Comparison of ENCODE assay signal across 13 cellular contexts in genomic region chr2:135600915-135601314, GRCh38.
DNase-seq lines count a peak whose midpoint lies in the region; ATAC-seq and TF ChIP-seq lines count a peak whose summit lies in the region.
"Had no signal": no experiment of that assay in that cellular context is flagged by ENCODE, and none has a peak within 500 bp of the region (broad histone marks: within the 10 kb centered on the region; RNA-seq: fewer than 3 reads in every experiment).

No MANE protein-coding gene starts in this region.

- ATAC-seq in heart left ventricle (no peak), GM21360 (IDR thresholded peaks at IDR 0.05; ENCODE audit: unreplicated experiment) (no peak)

- H3K27me3 ChIP-seq in heart left ventricle (no peaks in the 10 kb centered on the region), right atrium auricular region (no peaks in the 10 kb centered on the region)
- H3K27me3 ChIP-seq: MG63 had no signal

- 81 to 97% (median 91%) methylated on average over 2 of the region's 2 CpGs for WGBS in heart left ventricle, 4 donors

- TF ChIP-seq CTCF in heart left ventricle (IDR thresholded peaks at IDR 0.05) (peak in 9 of 12 donors; percentile 10 to 47 (median 25)), right atrium auricular region (IDR thresholded peaks at IDR 0.05) (peak in 1 of 2 donors; percentile 37), RWPE1 (conservative IDR thresholded peaks at IDR 0.05; ENCODE audit: low read depth) (peak; percentile 22; the same call in 1 of the 2 replicates), fibroblast of mammary gland (conservative IDR thresholded peaks at IDR 0.05; ENCODE audit: control insufficient read depth, insufficient read depth, low read depth, low read length) (peak; percentile 3)

- H3K4me1 ChIP-seq in heart left ventricle (no peaks in the 10 kb centered on the region), right atrium auricular region (no peaks in the 10 kb centered on the region)

- H3K4me3 ChIP-seq in heart left ventricle (no peak overlapping the region), right atrium auricular region (no peak overlapping the region), fibroblast of mammary gland (ENCODE audit: control insufficient read depth, low read depth, low read length) (no peak overlapping the region)
- H3K4me3 ChIP-seq: MG63 had no signal

- CTCF ChIA-PET in RWPE1 (lab: Yijun Ruan, JAX) = interaction anchor here (0.6 to 1.8 kb wide), 2 partner anchors 369 to 597 kb away, joined by 3 to 6 read pairs; no protein-coding TSS in a partner anchor

- peaks cover 0 to 37% (median 33%) of the 10 kb centered on the region in 9 donors for H3K36me3 ChIP-seq in heart left ventricle
- peaks cover 27% of the 10 kb centered on the region for H3K36me3 ChIP-seq in right atrium auricular region

- DNase-seq in heart left ventricle (no peak), right atrium auricular region (ENCODE audit: low spot score) (no peak), RWPE1 (ENCODE audit: low spot score) (no peak), fibroblast of mammary gland (ENCODE audit: low read depth) (peak; percentile 29), superior temporal gyrus (ENCODE audit: extremely low spot score) (peak; percentile 70), NCI-H2029 (lab: John Stamatoyannopoulos, UW) (no peak), NCI-H526 (lab: John Stamatoyannopoulos, UW) (no peak)
- DNase-seq: aorta, MG63, NCI-H446 treated with DMSO at 0.1 percent for 48 hours, SIG-M5, small intestine had no signal

- intact Hi-C loops in heart left ventricle (cut with DNase I) = loop anchor here in 2 of 10 donors (10.0 kb wide), 1 partner anchor 596 kb away; no protein-coding TSS in a partner anchor

- POLR2A ChIA-PET in RWPE1 (lab: Yijun Ruan, JAX; ENCODE audit: low non-redundant PET) = no interaction called here

- no peak overlapping the region for H3K27ac ChIP-seq in heart left ventricle
- no peak overlapping the region for H3K27ac ChIP-seq in right atrium auricular region
- H3K27ac ChIP-seq in RWPE1 = no peak overlapping the region

- TF ChIP-seq POLR2A in heart left ventricle (IDR thresholded peaks at IDR 0.05) = no peak

- no peaks in the 10 kb centered on the region for H3K9me3 ChIP-seq in heart left ventricle
- H3K9me3 ChIP-seq in right atrium auricular region = no peaks in the 10 kb centered on the region
- H3K9me3 ChIP-seq: MG63 had no signal

Comparison
In these comparisons a context has a peak if more than half of its experiments do, and no peak if none do; other contexts are left out.
1. DNase-seq: peak in fibroblast of mammary gland (single experiment) and superior temporal gyrus (single experiment); none in heart left ventricle (0 of 5), right atrium auricular region (single experiment), RWPE1 (single experiment), NCI-H2029 (single experiment) and NCI-H526 (0 of 2).